In the genomic region with DNA sequence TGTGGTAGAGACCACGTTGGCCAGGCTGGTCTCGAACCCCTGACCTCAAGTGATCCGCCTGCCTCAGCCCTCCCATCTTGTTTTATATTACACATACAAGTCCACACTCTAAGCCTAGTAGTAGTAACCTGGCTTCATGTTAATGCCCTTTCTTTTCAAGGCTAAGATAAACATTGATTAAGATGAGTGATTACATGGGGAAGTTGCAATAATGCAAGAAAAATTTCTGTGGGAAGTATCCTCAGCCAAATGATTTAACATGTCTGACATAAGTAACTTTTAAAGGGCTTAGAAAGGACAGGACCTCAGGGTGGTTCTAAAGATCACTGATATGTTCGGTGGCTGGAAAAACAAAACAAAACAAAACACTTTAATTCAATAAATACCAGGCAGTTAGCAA, we compare ENCODE assay signal across 19 cellular contexts.
DNase-seq lines count a peak whose midpoint lies in the region; ATAC-seq, FAIRE-seq and TF ChIP-seq lines count a peak whose summit lies in the region.
"Had no signal": no experiment of that assay in that cellular context is flagged by ENCODE, and none has a peak within 500 bp of the region (broad histone marks: within the 10 kb centered on the region; RNA-seq: fewer than 3 reads in every experiment).

No MANE protein-coding gene starts in this region.

- ATAC-seq in GM21528 (IDR thresholded peaks at IDR 0.05; ENCODE audit: low FRiP score, unreplicated experiment): no peak
- ATAC-seq: A549, GM12878, GM23338 had no signal

- H3K4me1 ChIP-seq in astrocyte (ENCODE audit: insufficient read depth, low read length) (no peaks in the 10 kb centered on the region), stomach (peaks cover 0 to 8% (median 3%) of the 10 kb centered on the region in 4 donors), small intestine (ENCODE audit: control insufficient read depth in 2 of 2, insufficient read depth in 1 of 2, low read depth in 1 of 2, low read length in 1 of 2) (peaks cover 0 to 2% of the 10 kb centered on the region in 2 donors)
- H3K4me1 ChIP-seq: SJCRH30 had no signal

- H3K9me3 ChIP-seq in astrocyte (ENCODE audit: insufficient read depth, low read depth, low read length) (no peaks in the 10 kb centered on the region), stomach (no peaks in the 10 kb centered on the region), small intestine (ENCODE audit: control insufficient read depth, low read depth) (no peaks in the 10 kb centered on the region)
- H3K9me3 ChIP-seq: A549, SJCRH30 had no signal

- no peaks in the 10 kb centered on the region for H3K27me3 Mint-ChIP-seq in astrocyte (ENCODE audit: low read depth, unreplicated experiment)

- WGBS in stomach, 5 donors: 60 to 78% (median 71%) methylated on average over 4 of the region's 4 CpGs
- 83 to 88% (median 85%) methylated on average over 4 of the region's 4 CpGs for WGBS in small intestine, 3 donors

- no peak overlapping the region for H3K27ac Mint-ChIP-seq in astrocyte (ENCODE audit: unreplicated experiment)
- H3K27ac Mint-ChIP-seq: GM23338 had no signal

- H3K9ac ChIP-seq in astrocyte (ENCODE audit: low read length): no peak overlapping the region

- H3K9me3 Mint-ChIP-seq in astrocyte (ENCODE audit: unreplicated experiment): no peaks in the 10 kb centered on the region
- H3K9me3 Mint-ChIP-seq: GM23338 had no signal

- H2AFZ ChIP-seq in astrocyte (ENCODE audit: low read depth, low read length): no peak overlapping the region
- H2AFZ ChIP-seq: GM23338, PC-9 had no signal

- H3K27me3 ChIP-seq in astrocyte (ENCODE audit: insufficient read depth, low read length) (no peaks in the 10 kb centered on the region), stomach (no peaks in the 10 kb centered on the region), small intestine (ENCODE audit: control insufficient read depth in 2 of 2, insufficient read depth in 2 of 2, low read length in 2 of 2) (no peaks in the 10 kb centered on the region)
- H3K27me3 ChIP-seq: SJCRH30 had no signal

- H3K27ac ChIP-seq in astrocyte (ENCODE audit: low read depth, low read length) (no peak overlapping the region), stomach (no peak overlapping the region), small intestine (ENCODE audit: low read depth in 1 of 2, low read length in 1 of 2) (no peak overlapping the region)
- H3K27ac ChIP-seq: A549, PC-9, SJCRH30 had no signal

- FAIRE-seq in D721Med (lab: Jason Lieb, UNC) (peak; percentile 68), HTR-8/SVneo (lab: Jason Lieb, UNC) (peak; percentile 46), astrocyte (lab: Jason Lieb, UNC) (no peak), small intestine (lab: Jason Lieb, UNC) (no peak)
- FAIRE-seq: A549, GM12878 had no signal

- no peak for TF ChIP-seq EP300 in stomach (IDR thresholded peaks at IDR 0.05)

- no peak overlapping the region for H3K4me2 ChIP-seq in astrocyte (ENCODE audit: low read length)
- H3K4me2 ChIP-seq: A549, GM23338, PC-9 had no signal

- DNase-seq in D721Med (ENCODE audit: insufficient read length, low spot score) (no peak), HTR-8/SVneo (ENCODE audit: insufficient read length, low spot score) (peak; percentile 9), astrocyte (ENCODE audit: low read depth) (peak; percentile 78), fibroblast of the aortic adventitia (ENCODE audit: low read depth) (peak; percentile 52), stomach (no peak), small intestine (no peak)
- DNase-seq in activated CD4-positive, alpha-beta T cell treated with anti-CD3 and anti-CD28 coated beads for 4 hours: no peak
- DNase-seq: COR-L47, KBM-7, NCI-H1436, NCI-H2029, NCI-H510A, NCI-H82, PC-9, SJCRH30 had no signal

- no peaks in the 10 kb centered on the region for H3K4me1 Mint-ChIP-seq in astrocyte (ENCODE audit: low read depth, unreplicated experiment)

- H3K36me3 ChIP-seq in astrocyte (ENCODE audit: insufficient read depth, low read length): no peaks in the 10 kb centered on the region
- H3K36me3 ChIP-seq in stomach: peaks cover 0 to 6% (median under 1%) of the 10 kb centered on the region in 4 donors
- no peaks in the 10 kb centered on the region for H3K36me3 ChIP-seq in small intestine (ENCODE audit: control insufficient read depth in 2 of 2, insufficient read depth in 2 of 2, low read length in 2 of 2)
- H3K36me3 ChIP-seq: SJCRH30 had no signal

- no peaks in the 10 kb centered on the region for H3K36me3 Mint-ChIP-seq in astrocyte (ENCODE audit: low read depth, unreplicated experiment)

- TF ChIP-seq POLR2A in stomach (IDR thresholded peaks at IDR 0.05): no peak

- no peak for TF ChIP-seq CTCF in D721Med (IDR thresholded peaks at IDR 0.05; ENCODE audit: insufficient read depth, missing control alignments)
- no peak for TF ChIP-seq CTCF in astrocyte (IDR thresholded peaks at IDR 0.05; ENCODE audit: insufficient read depth, low read depth, low read length)
- TF ChIP-seq CTCF in fibroblast of the aortic adventitia (IDR thresholded peaks at IDR 0.05; ENCODE audit: insufficient read depth, low read length): no peak
- no peak for TF ChIP-seq CTCF in stomach (IDR thresholded peaks at IDR 0.05)

- intact Hi-C loops in stomach (cut with DNase I; ENCODE audit: low total_unique reads): no loop called here

- no peak overlapping the region for H3K4me3 Mint-ChIP-seq in astrocyte (ENCODE audit: unreplicated experiment)
- H3K4me3 Mint-ChIP-seq: GM23338 had no signal

- no peaks in the 10 kb centered on the region for H3K79me2 ChIP-seq in astrocyte (ENCODE audit: insufficient read depth, low read length)

- H4K20me1 ChIP-seq in astrocyte (ENCODE audit: insufficient read depth, low read length): no peaks in the 10 kb centered on the region

- H3K4me3 ChIP-seq in astrocyte (ENCODE audit: insufficient read depth, low read depth, low read length): no peak overlapping the region
- no peak overlapping the region for H3K4me3 ChIP-seq in fibroblast of the aortic adventitia (ENCODE audit: low read depth, low read length)
- no peak overlapping the region for H3K4me3 ChIP-seq in stomach
- no peak overlapping the region for H3K4me3 ChIP-seq in small intestine (ENCODE audit: low read depth in 1 of 2, low read length in 2 of 2)
- H3K4me3 ChIP-seq: A549, GM12878, GM23338, PC-9, SJCRH30 had no signal

Comparison
In these comparisons a context has a peak if more than half of its experiments do, and no peak if none do; other contexts are left out.
1. DNase-seq: peak in HTR-8/SVneo (single experiment), astrocyte (single experiment) and fibroblast of the aortic adventitia (single experiment); none in D721Med (single experiment), activated CD4-positive, alpha-beta T cell treated with anti-CD3 and anti-CD28 coated beads for 4 hours (0 of 2), stomach (single experiment) and small intestine (single experiment).